ENCODE assay signal across 1 cellular context in genomic region chr3:188270423-188270972, GRCh38.
TF ChIP-seq lines count a peak whose summit lies in the region.

No MANE protein-coding gene starts in this region.

TF ChIP-seq in HepG2, 621 proteins besides CTCF, POLR2A, EP300 and RAD21 (continued from another document):
- TF ChIP-seq ZSCAN5A (CRISPR knock-in tag; IDR thresholded peaks at IDR 0.05; ENCODE audit: borderline replicate concordance), result no peak
- no peak for TF ChIP-seq ZNF777 (CRISPR knock-in tag; IDR thresholded peaks at IDR 0.05)
- peak; percentile 60; the same call in 1 of the 2 replicates for TF ChIP-seq ETV5 (CRISPR knock-in tag; IDR thresholded peaks at IDR 0.05; ENCODE audit: borderline replicate concordance)
- peak; percentile 92 for TF ChIP-seq SKI (IDR thresholded peaks at IDR 0.05; ENCODE audit: partially characterized antibody)
- TF ChIP-seq CREB1 (IDR thresholded peaks at IDR 0.05), result no peak
- peak; percentile 30; the same call in 1 of the 2 replicates for TF ChIP-seq CREB1 (CRISPR knock-in tag; IDR thresholded peaks at IDR 0.05)
- TF ChIP-seq IRF2 (CRISPR knock-in tag; IDR thresholded peaks at IDR 0.05), result 0 out of 2 replicates have a peak, but pooled peaks have one; percentile 21
- 0 out of 2 replicates have a peak, but pooled peaks have one; percentile 31 for TF ChIP-seq SETDB1 (CRISPR knock-in tag; IDR thresholded peaks at IDR 0.05; ENCODE audit: borderline replicate concordance)
- no peak for TF ChIP-seq MBNL3 (CRISPR knock-in tag; conservative IDR thresholded peaks at IDR 0.05)
- peak; percentile 97 for TF ChIP-seq TEAD3 (CRISPR knock-in tag; optimal IDR thresholded peaks at IDR 0.05; ENCODE audit: borderline replicate concordance)
- 0 out of 2 replicates have a peak, but pooled peaks have one; percentile 41 for TF ChIP-seq HNF1B (CRISPR knock-in tag; IDR thresholded peaks at IDR 0.05)
- peak; percentile 77; the same call in 1 of the 2 replicates for TF ChIP-seq POGZ (CRISPR knock-in tag; IDR thresholded peaks at IDR 0.05)
- TF ChIP-seq ELF3 (CRISPR knock-in tag; IDR thresholded peaks at IDR 0.05), result peak; percentile 75
- no peak for TF ChIP-seq MATR3 (CRISPR knock-in tag; IDR thresholded peaks at IDR 0.05)
- TF ChIP-seq STAG1 (CRISPR knock-in tag; IDR thresholded peaks at IDR 0.05), result 0 out of 2 replicates have a peak, but pooled peaks have one; percentile 4
- TF ChIP-seq FOXK1 (CRISPR knock-in tag; IDR thresholded peaks at IDR 0.05; ENCODE audit: borderline replicate concordance, low read depth), result peak; percentile 82; the same call in 1 of the 2 replicates
- TF ChIP-seq HDAC1 (CRISPR knock-in tag; IDR thresholded peaks at IDR 0.05), result peak; percentile 54; the same call in 1 of the 2 replicates
- TF ChIP-seq ZBTB39 (CRISPR knock-in tag; IDR thresholded peaks at IDR 0.05), result no peak
- TF ChIP-seq ZEB1 (IDR thresholded peaks at IDR 0.05; ENCODE audit: insufficient replicate concordance, low read depth), result no peak
- no peak for TF ChIP-seq USF2 (IDR thresholded peaks at IDR 0.05; ENCODE audit: low read depth, low read length)
- TF ChIP-seq USF2 (CRISPR knock-in tag; IDR thresholded peaks at IDR 0.05; ENCODE audit: borderline replicate concordance), result peak; percentile 83; the same call in 1 of the 2 replicates
- peak; percentile 41; the same call in 1 of the 2 replicates for TF ChIP-seq MIER3 (CRISPR knock-in tag; IDR thresholded peaks at IDR 0.05; ENCODE audit: borderline replicate concordance)
- TF ChIP-seq NR2F6 (IDR thresholded peaks at IDR 0.05), result no peak
- peak; percentile 48 for TF ChIP-seq NR2F6 (CRISPR knock-in tag; IDR thresholded peaks at IDR 0.05)
- no peak for TF ChIP-seq HIVEP1 (CRISPR knock-in tag; IDR thresholded peaks at IDR 0.05)
- TF ChIP-seq SATB2 (CRISPR knock-in tag; IDR thresholded peaks at IDR 0.05), result no peak
- TF ChIP-seq THRA (CRISPR knock-in tag; IDR thresholded peaks at IDR 0.05; ENCODE audit: borderline replicate concordance), result peak; percentile 40; the same call in 1 of the 2 replicates
- peak in 1 of 2 experiments; percentile 59; a peak in 1 of 4 replicates for TF ChIP-seq REST (IDR thresholded peaks at IDR 0.05; ENCODE audit: borderline replicate concordance in 1 of 2, low read depth in 1 of 2, low read length in 2 of 2)
- peak; percentile 76 for TF ChIP-seq SAP130 (CRISPR knock-in tag; IDR thresholded peaks at IDR 0.05; ENCODE audit: low read depth)
- TF ChIP-seq KAT8 (CRISPR knock-in tag; IDR thresholded peaks at IDR 0.05), result 0 out of 2 replicates have a peak, but pooled peaks have one; percentile 29
- TF ChIP-seq ZBTB26 (CRISPR knock-in tag; IDR thresholded peaks at IDR 0.05; ENCODE audit: borderline replicate concordance), result no peak; the same call in 1 of the 2 replicates
- TF ChIP-seq SALL1 (CRISPR knock-in tag; IDR thresholded peaks at IDR 0.05), result peak; percentile 86
- TF ChIP-seq ETS1 (CRISPR knock-in tag; IDR thresholded peaks at IDR 0.05), result no peak
- no peak for TF ChIP-seq CBX2 (IDR thresholded peaks at IDR 0.05; ENCODE audit: low read depth, low read length)
- no peak for TF ChIP-seq CBX2 (CRISPR knock-in tag; IDR thresholded peaks at IDR 0.05; ENCODE audit: low read depth)
- TF ChIP-seq MEF2D (CRISPR knock-in tag; IDR thresholded peaks at IDR 0.05), result 0 out of 2 replicates have a peak, but pooled peaks have one; percentile 67
- TF ChIP-seq PAXIP1 (CRISPR knock-in tag; conservative IDR thresholded peaks at IDR 0.05), result peak; percentile 43; the same call in 1 of the 2 replicates
